8 cellular contexts compared by ENCODE assay signal in the genomic region with DNA sequence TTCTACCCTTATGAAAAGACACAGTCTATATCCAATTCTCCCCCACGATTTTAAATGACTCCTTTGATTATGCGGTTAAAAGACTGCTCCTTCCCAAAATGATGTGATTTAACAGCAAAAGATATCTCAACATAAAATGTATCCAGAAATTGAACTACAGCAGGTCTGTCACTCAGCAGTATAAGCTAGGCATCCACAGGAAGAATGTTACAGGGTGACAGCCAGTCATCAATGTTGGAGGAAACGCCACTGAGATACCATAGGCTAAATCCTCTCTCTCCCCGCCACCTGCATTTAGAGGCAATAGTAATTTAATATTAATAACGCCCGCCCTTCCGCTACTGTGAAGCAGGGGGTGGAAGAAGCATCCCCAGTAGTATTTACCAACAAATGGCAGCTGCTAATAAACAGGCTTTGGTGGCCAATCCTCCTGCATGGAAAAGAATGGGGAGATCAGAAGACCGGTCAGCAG.
DNase-seq lines count a peak whose midpoint lies in the region; ATAC-seq lines count a peak whose summit lies in the region.

No MANE protein-coding gene starts in this region.

- H3K4me1 ChIP-seq in HUES6 (ENCODE audit: control insufficient read depth, insufficient read depth, low read length) (peaks cover 8% of the 10 kb centered on the region), endocrine pancreas (ENCODE audit: control insufficient read depth, insufficient read depth, low read length) (peaks cover 8% of the 10 kb centered on the region)

- H3K4me3 ChIP-seq in HUES6 (ENCODE audit: low read depth, low read length) (peak overlapping the region; percentile 78), endocrine pancreas (ENCODE audit: control insufficient read depth, insufficient read depth, low read length) (peak overlapping the region; percentile 94), skeletal muscle cell (ENCODE audit: low read depth, low read length) (peak overlapping the region; percentile 99)

- peak overlapping the region; percentile 95 for H3K9ac ChIP-seq in HUES6 (ENCODE audit: low read length)
- H3K9ac ChIP-seq in endocrine pancreas (ENCODE audit: control insufficient read depth, insufficient read depth, low read length): peak overlapping the region; percentile 77

- H3K36me3 ChIP-seq in HUES6 (ENCODE audit: control insufficient read depth, insufficient read depth, low read length) (peaks cover 28% of the 10 kb centered on the region), endocrine pancreas (ENCODE audit: control insufficient read depth, insufficient read depth, low read length) (no peaks in the 10 kb centered on the region)

- DNase-seq in skeletal muscle cell (ENCODE audit: low read depth) (no peak), NCI-H1092 (lab: John Stamatoyannopoulos, UW) (no peak), NCI-H1930 (lab: John Stamatoyannopoulos, UW) (no peak), NCI-H1694 treated with DMSO at 0.1 percent for 48 hours (lab: John Stamatoyannopoulos, UW) (no peak)

- ATAC-seq in GM19351 (IDR thresholded peaks at IDR 0.05; ENCODE audit: unreplicated experiment) (peak; percentile 6), GM19023 (IDR thresholded peaks at IDR 0.05; ENCODE audit: unreplicated experiment) (no peak)

- H3K9me3 ChIP-seq in HUES6 (ENCODE audit: control insufficient read depth, insufficient read depth, low read depth, low read length) (no peaks in the 10 kb centered on the region), endocrine pancreas (ENCODE audit: control insufficient read depth, low read length) (no peaks in the 10 kb centered on the region)

- H3K27me3 ChIP-seq in HUES6 (ENCODE audit: control insufficient read depth, insufficient read depth, low read length) (no peaks in the 10 kb centered on the region), endocrine pancreas (ENCODE audit: control insufficient read depth, insufficient read depth, low read length) (no peaks in the 10 kb centered on the region)

- H3K27ac ChIP-seq in HUES6 (ENCODE audit: low read depth, low read length): peak overlapping the region; percentile 10; the same call in 1 of the 2 replicates
